ENCODE assay signal across 13 cellular contexts in genomic region chr11:80197155-80197554, GRCh38.
A peak's percentile ranks its signal among the peaks of the same experiment; 100 is the strongest.
DNase-seq lines count a peak whose midpoint lies in the region; ATAC-seq and TF ChIP-seq lines count a peak whose summit lies in the region.
"Had no signal": no experiment of that assay in that cellular context is flagged by ENCODE, and none has a peak within 500 bp of the region (broad histone marks: within the 10 kb centered on the region; RNA-seq: fewer than 3 reads in every experiment).

No MANE protein-coding gene starts in this region.

- no peak for TF ChIP-seq CTCF in MCF 10A (IDR thresholded peaks at IDR 0.05; ENCODE audit: unreplicated experiment)
- TF ChIP-seq CTCF in breast epithelium (IDR thresholded peaks at IDR 0.05), result no peak
- TF ChIP-seq CTCF in VCaP (conservative IDR thresholded peaks at IDR 0.05), result no peak
- no peak for TF ChIP-seq CTCF in epithelial cell of proximal tubule (conservative IDR thresholded peaks at IDR 0.05; ENCODE audit: low read depth, low read length)
- TF ChIP-seq CTCF in retinal pigment epithelial cell (conservative IDR thresholded peaks at IDR 0.05; ENCODE audit: low read depth, low read length), result no peak
- no peak for TF ChIP-seq CTCF in chondrocyte (IDR thresholded peaks at IDR 0.05)

- DNase-seq in MCF 10A (ENCODE audit: unreplicated experiment) (peak; percentile 5), breast epithelium (ENCODE audit: low spot score in 2 of 2) (no peak), epithelial cell of proximal tubule (ENCODE audit: low read depth) (peak; percentile 26), retinal pigment epithelial cell (ENCODE audit: low read depth) (peak; percentile 40), chondrocyte (ENCODE audit: low spot score) (no peak)
- DNase-seq: Caco-2; CD8-positive, alpha-beta memory T cell; DMS53 had no signal

- no peaks in the 10 kb centered on the region for H3K9me3 Mint-ChIP-seq in MCF 10A (ENCODE audit: unreplicated experiment)
- H3K9me3 Mint-ChIP-seq in chondrocyte (ENCODE audit: low read depth), result peaks cover 2% of the 10 kb centered on the region

- H3K4me3 Mint-ChIP-seq in MCF 10A (ENCODE audit: unreplicated experiment), result no peak overlapping the region
- H3K4me3 Mint-ChIP-seq in chondrocyte (ENCODE audit: unreplicated experiment), result no peak overlapping the region
- H3K4me3 Mint-ChIP-seq: CD8-positive, alpha-beta memory T cell had no signal

- H3K4me1 ChIP-seq in breast epithelium, result no peaks in the 10 kb centered on the region
- H3K4me1 ChIP-seq: Caco-2 had no signal

- BruUV-seq in MCF 10A (replicated peaks; lab: Mats Ljungman, UMichigan), result no TSS peak

- CTCF ChIA-PET in MCF 10A (lab: Yijun Ruan, JAX), result no interaction called here

- ATAC-seq in HG03520 (IDR thresholded peaks at IDR 0.05; ENCODE audit: unreplicated experiment) (no peak), HG02678 (IDR thresholded peaks at IDR 0.05; ENCODE audit: unreplicated experiment) (no peak)
- ATAC-seq: HCT116 had no signal

- no peaks in the 10 kb centered on the region for H3K27me3 ChIP-seq in breast epithelium

- no peak overlapping the region for H3K4me3 ChIP-seq in breast epithelium
- no peak overlapping the region for H3K4me3 ChIP-seq in epithelial cell of proximal tubule (ENCODE audit: low read depth, low read length)
- no peak overlapping the region for H3K4me3 ChIP-seq in retinal pigment epithelial cell (ENCODE audit: low read length)

- no peaks in the 10 kb centered on the region for H3K4me1 Mint-ChIP-seq in MCF 10A (ENCODE audit: insufficient read depth, unreplicated experiment)
- H3K4me1 Mint-ChIP-seq in chondrocyte (ENCODE audit: low read depth), result no peaks in the 10 kb centered on the region
- H3K4me1 Mint-ChIP-seq: CD8-positive, alpha-beta memory T cell had no signal

- no peaks in the 10 kb centered on the region for H3K27me3 Mint-ChIP-seq in MCF 10A (ENCODE audit: insufficient read depth, unreplicated experiment)
- peaks cover 11% of the 10 kb centered on the region for H3K27me3 Mint-ChIP-seq in chondrocyte (ENCODE audit: low read depth)
- H3K27me3 Mint-ChIP-seq: CD8-positive, alpha-beta memory T cell had no signal

- H3K36me3 Mint-ChIP-seq in MCF 10A (ENCODE audit: insufficient read depth, unreplicated experiment) (no peaks in the 10 kb centered on the region), chondrocyte (ENCODE audit: low read depth) (no peaks in the 10 kb centered on the region)
- H3K36me3 Mint-ChIP-seq: CD8-positive, alpha-beta memory T cell had no signal

- H3K27ac Mint-ChIP-seq in MCF 10A (ENCODE audit: low read depth, unreplicated experiment), result no peak overlapping the region
- no peak overlapping the region for H3K27ac Mint-ChIP-seq in chondrocyte (ENCODE audit: unreplicated experiment)
- H3K27ac Mint-ChIP-seq: CD8-positive, alpha-beta memory T cell had no signal

- POLR2A ChIA-PET in MCF 10A (lab: Yijun Ruan, JAX), result no interaction called here

- H3K36me3 ChIP-seq in breast epithelium, result no peaks in the 10 kb centered on the region

- TF ChIP-seq POLR2A in breast epithelium (IDR thresholded peaks at IDR 0.05), result no peak

- intact Hi-C loops in MCF 10A (cut with micrococcal nuclease), result no loop called here
- intact Hi-C loops in breast epithelium (cut with DNase I; ENCODE audit: low total_unique reads), result no loop called here

- H3K27ac ChIP-seq in breast epithelium (no peak overlapping the region), VCaP (peak overlapping the region; percentile 75)
- H3K27ac ChIP-seq: 22Rv1 had no signal

- no peaks in the 10 kb centered on the region for H3K9me3 ChIP-seq in breast epithelium
- H3K9me3 ChIP-seq: Caco-2 had no signal

Comparison
In these comparisons a context has a peak if more than half of its experiments do, and no peak if none do; other contexts are left out.
1. DNase-seq: peak in MCF 10A (single experiment), epithelial cell of proximal tubule (single experiment) and retinal pigment epithelial cell (single experiment); none in breast epithelium (0 of 2) and chondrocyte (single experiment).